8 cellular contexts compared by ENCODE assay signal in genomic region chr11:8871283-8871775, GRCh38. TPM values are rescaled to one million over a fixed set of nuclear protein-coding genes. Genes with fewer than 3 reads are reported as not detected.
DNase-seq lines count a peak whose midpoint lies in the region; ATAC-seq and TF ChIP-seq lines count a peak whose summit lies in the region.

No MANE protein-coding gene starts in this region.

- peak overlapping the region; percentile 82 for H3K4me3 Mint-ChIP-seq in progenitor cell of endocrine pancreas (ENCODE audit: low read depth)

- DNase-seq in ELR (ENCODE audit: low read depth): peak; percentile 88
- peak; percentile 53 for DNase-seq in NCI-H146 (lab: John Stamatoyannopoulos, UW)
- DNase-seq in amygdala (lab: John Stamatoyannopoulos, UW): peak in 41 of 56 donors; percentile 8 to 74 (median 32)
- peak; percentile 79 for DNase-seq in right atrium auricular region (ENCODE audit: low spot score)
- DNase-seq in progenitor cell of endocrine pancreas (ENCODE audit: low spot score, unreplicated experiment): no peak
- no peak for DNase-seq in activated CD4-positive, alpha-beta T cell treated with anti-CD3 and anti-CD28 coated beads, Interleukin-2, amount 50 U/mL, for 1 hour

- peaks cover 6% of the 10 kb centered on the region for H3K27me3 Mint-ChIP-seq in progenitor cell of endocrine pancreas

- H3K27ac Mint-ChIP-seq in progenitor cell of endocrine pancreas: peak overlapping the region; percentile 88

- no peaks in the 10 kb centered on the region for H3K36me3 ChIP-seq in right atrium auricular region

- no peak for TF ChIP-seq CTCF in right atrium auricular region (IDR thresholded peaks at IDR 0.05)
- TF ChIP-seq CTCF in progenitor cell of endocrine pancreas (IDR thresholded peaks at IDR 0.05; ENCODE audit: unreplicated experiment): no peak

- H3K4me3 ChIP-seq in right atrium auricular region: peak overlapping the region; percentile 63 to 83

- peak overlapping the region; percentile 74 to 80 for H3K27ac ChIP-seq in right atrium auricular region

- ATAC-seq in GM19397 (IDR thresholded peaks at IDR 0.05; ENCODE audit: unreplicated experiment): no peak
- ATAC-seq in HG03108 (IDR thresholded peaks at IDR 0.05; ENCODE audit: unreplicated experiment): no peak

- H3K36me3 Mint-ChIP-seq in progenitor cell of endocrine pancreas (ENCODE audit: insufficient read depth): no peaks in the 10 kb centered on the region

- no peaks in the 10 kb centered on the region for H3K27me3 ChIP-seq in right atrium auricular region

- no peaks in the 10 kb centered on the region for H3K9me3 Mint-ChIP-seq in progenitor cell of endocrine pancreas (ENCODE audit: low read depth)

- peaks cover 0 to 16% of the 10 kb centered on the region in 2 donors for H3K4me1 ChIP-seq in right atrium auricular region

- no peaks in the 10 kb centered on the region for H3K9me3 ChIP-seq in right atrium auricular region

- peaks cover 19% of the 10 kb centered on the region for H3K4me1 Mint-ChIP-seq in progenitor cell of endocrine pancreas (ENCODE audit: low read depth)

RNA-seq across cellular contexts. Expression of gene AKIP1, which starts 39.7 kb away (rescaled TPM):
- total RNA-seq in right atrium auricular region: 10 to 100 TPM; 31.8 to 34.7 TPM
- 15.7 and 16.5 TPM in 2 replicates for total RNA-seq in progenitor cell of endocrine pancreas

Comparison
In these comparisons a context has a peak if more than half of its experiments do, and no peak if none do; other contexts are left out.
1. DNase-seq: peak in ELR (single experiment), NCI-H146 (single experiment), amygdala (41 of 56) and right atrium auricular region (single experiment); none in progenitor cell of endocrine pancreas (single experiment) and activated CD4-positive, alpha-beta T cell treated with anti-CD3 and anti-CD28 coated beads, Interleukin-2, amount 50 U/mL, for 1 hour (single experiment).